ENCODE assay signal across 1 cellular context in the genomic region with DNA sequence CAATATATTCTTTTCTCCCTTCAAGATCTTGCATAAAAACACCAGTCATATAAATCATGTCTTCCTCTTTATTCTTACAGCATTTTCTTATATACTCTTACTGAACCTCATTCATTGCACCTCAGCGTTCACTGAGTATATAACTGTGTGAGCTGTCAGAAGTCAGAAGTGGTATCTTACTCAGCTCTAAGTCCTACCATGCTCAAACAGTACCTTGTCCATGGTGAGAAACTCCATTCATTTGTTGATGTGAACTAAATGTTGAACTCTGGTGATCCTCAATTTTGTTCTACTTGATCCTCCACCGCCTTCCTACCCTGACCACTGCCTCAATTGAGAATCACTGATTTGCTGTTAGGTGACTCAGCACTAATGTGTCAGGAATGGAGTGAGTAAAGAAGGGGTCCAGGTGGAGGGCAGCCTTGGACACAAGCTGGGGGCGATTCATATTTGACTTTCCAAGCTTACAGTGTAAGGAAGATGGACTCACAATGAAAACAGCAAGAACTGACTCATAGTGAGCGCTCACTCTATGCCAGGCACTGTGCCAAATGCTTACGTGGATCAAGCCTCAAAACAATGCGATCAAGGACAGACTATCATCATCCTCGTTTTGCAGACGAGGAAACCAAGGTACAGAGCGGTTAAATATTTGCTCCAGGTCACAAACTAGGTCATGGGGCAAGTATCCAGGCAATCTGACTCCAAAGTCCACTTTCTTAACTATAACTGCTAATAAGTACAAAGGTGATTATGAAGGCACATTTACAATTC.
A peak's percentile ranks its signal among the peaks of the same experiment; 100 is the strongest.
TF ChIP-seq lines count a peak whose summit lies in the region.

No MANE protein-coding gene starts in this region.

TF ChIP-seq in IMR-90, 13 proteins besides CTCF, POLR2A, EP300 and RAD21 (continued from another document):
- TF ChIP-seq MAFK (IDR thresholded peaks at IDR 0.05; ENCODE audit: low read depth, low read length) (peak; percentile 80), MAZ (IDR thresholded peaks at IDR 0.05; ENCODE audit: borderline replicate concordance, low read depth, low read length) (0 out of 2 replicates have a peak, but pooled peaks have one; percentile 8), CHD1 (IDR thresholded peaks at IDR 0.05; ENCODE audit: low read depth, low read length) (no peak), CEBPB (IDR thresholded peaks at IDR 0.05; ENCODE audit: low read depth, low read length) (no peak), FOS (IDR thresholded peaks at IDR 0.05; ENCODE audit: low read depth, low read length) (peak; percentile 90), BHLHE40 (IDR thresholded peaks at IDR 0.05; ENCODE audit: low read depth, low read length) (peak; percentile 15; the same call in 1 of the 2 replicates)
- TF ChIP-seq, protein P1, sequence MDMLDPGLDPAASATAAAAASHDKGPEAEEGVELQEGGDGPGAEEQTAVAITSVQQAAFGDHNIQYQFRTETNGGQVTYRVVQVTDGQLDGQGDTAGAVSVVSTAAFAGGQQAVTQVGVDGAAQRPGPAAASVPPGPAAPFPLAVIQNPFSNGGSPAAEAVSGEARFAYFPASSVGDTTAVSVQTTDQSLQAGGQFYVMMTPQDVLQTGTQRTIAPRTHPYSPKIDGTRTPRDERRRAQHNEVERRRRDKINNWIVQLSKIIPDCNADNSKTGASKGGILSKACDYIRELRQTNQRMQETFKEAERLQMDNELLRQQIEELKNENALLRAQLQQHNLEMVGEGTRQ (IDR thresholded peaks at IDR 0.05; ENCODE audit: low read depth, low read length): no peak
- TF ChIP-seq, protein P2, sequence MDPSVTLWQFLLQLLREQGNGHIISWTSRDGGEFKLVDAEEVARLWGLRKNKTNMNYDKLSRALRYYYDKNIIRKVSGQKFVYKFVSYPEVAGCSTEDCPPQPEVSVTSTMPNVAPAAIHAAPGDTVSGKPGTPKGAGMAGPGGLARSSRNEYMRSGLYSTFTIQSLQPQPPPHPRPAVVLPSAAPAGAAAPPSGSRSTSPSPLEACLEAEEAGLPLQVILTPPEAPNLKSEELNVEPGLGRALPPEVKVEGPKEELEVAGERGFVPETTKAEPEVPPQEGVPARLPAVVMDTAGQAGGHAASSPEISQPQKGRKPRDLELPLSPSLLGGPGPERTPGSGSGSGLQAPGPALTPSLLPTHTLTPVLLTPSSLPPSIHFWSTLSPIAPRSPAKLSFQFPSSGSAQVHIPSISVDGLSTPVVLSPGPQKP (IDR thresholded peaks at IDR 0.05; ENCODE audit: borderline replicate concordance, low read depth, low read length): no peak
